19 cellular contexts compared by ENCODE assay signal in the genomic region with DNA sequence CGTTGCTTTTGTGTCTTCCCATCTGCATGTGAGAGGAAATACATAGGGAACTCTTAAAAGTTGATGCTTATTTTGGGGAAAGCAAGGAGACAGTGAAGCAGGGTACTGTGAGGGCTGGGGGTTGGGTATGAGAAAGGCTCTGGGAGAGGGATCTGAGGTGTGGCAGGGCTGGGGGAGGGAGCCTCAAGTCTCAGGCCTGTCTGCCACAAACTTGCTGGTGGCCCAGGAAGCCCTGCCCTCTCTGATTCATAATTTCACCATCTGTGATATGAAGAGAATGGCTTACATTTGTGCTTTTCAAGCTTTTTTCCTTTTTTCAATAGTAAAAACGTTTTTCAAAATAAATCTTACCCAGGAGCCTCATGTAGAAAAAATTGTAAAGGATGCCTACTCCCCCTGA.
DNase-seq lines count a peak whose midpoint lies in the region; ATAC-seq, FAIRE-seq and TF ChIP-seq lines count a peak whose summit lies in the region.
"Had no signal": no experiment of that assay in that cellular context is flagged by ENCODE, and none has a peak within 500 bp of the region (broad histone marks: within the 10 kb centered on the region; RNA-seq: fewer than 3 reads in every experiment).

No MANE protein-coding gene starts in this region.

- intact Hi-C loops in ascending aorta (cut with DNase I) (loop anchor here (5.0 kb wide), 2 partner anchors 51 to 69 kb away; no protein-coding TSS in a partner anchor), dorsolateral prefrontal cortex (cut with DNase I) (no loop called here)

- H3K4me1 ChIP-seq in A549 (peaks cover 91% of the 10 kb centered on the region), GM23338 (ENCODE audit: insufficient read depth) (peaks cover 13% of the 10 kb centered on the region), ascending aorta (peaks cover 7 to 38% of the 10 kb centered on the region in 2 donors), keratinocyte (ENCODE audit: control insufficient read depth, extremely low read depth, insufficient read depth, low read length) (peaks cover 25% of the 10 kb centered on the region)
- H3K4me1 ChIP-seq: BE2C, prostate gland, transverse colon had no signal

- no peaks in the 10 kb centered on the region for H3K79me2 ChIP-seq in GM23338 (replicated peaks; ENCODE audit: insufficient read depth)
- H3K79me2 ChIP-seq in keratinocyte (ENCODE audit: control insufficient read depth, insufficient read depth, low read length): no peaks in the 10 kb centered on the region

- CTCF ChIA-PET in A549 (lab: Yijun Ruan, JAX): interaction anchor here (1.3 kb wide), 1 partner anchor 34 kb away, joined by 4 read pairs; no protein-coding TSS in a partner anchor
- CTCF ChIA-PET in activated CD4-positive, alpha-beta memory T cell treated with anti-CD3 and anti-CD28 coated beads, Interleukin-2, amount 10 ng/mL, durations not matched to agents 7 days and 5 days (lab: Charles Lee): interaction anchor here (1.0 kb wide), 1 partner anchor 284 kb away, joined by 3 read pairs; no protein-coding TSS in a partner anchor

- H3K9me3 ChIP-seq in A549 (no peaks in the 10 kb centered on the region), ascending aorta (no peaks in the 10 kb centered on the region), keratinocyte (ENCODE audit: control insufficient read depth, low read depth, low read length) (no peaks in the 10 kb centered on the region)
- H3K9me3 ChIP-seq: BE2C, gastroesophageal sphincter, prostate gland, transverse colon had no signal

- dilution Hi-C loops in keratinocyte (cut with MboI; ENCODE audit: extremely low pct_ligation_motif_present, low sequenced_read_pairs): no loop called here

- no peak overlapping the region for H3K9ac ChIP-seq in keratinocyte (ENCODE audit: control insufficient read depth, extremely low read depth, insufficient read depth, low read length)

- TF ChIP-seq CTCF in A549 (IDR thresholded peaks at IDR 0.05) (no peak), GM23338 (conservative IDR thresholded peaks at IDR 0.05; ENCODE audit: low read depth in 2 of 2) (no peak), ascending aorta (IDR thresholded peaks at IDR 0.05) (no peak), keratinocyte (optimal IDR thresholded peaks at IDR 0.05 in 1 of 3, IDR thresholded peaks at IDR 0.05 in 1 of 3, conservative IDR thresholded peaks at IDR 0.05 in 1 of 3; ENCODE audit: extremely low read depth in 1 of 3, insufficient read depth in 2 of 3, low read length in 3 of 3) (no peak), dorsolateral prefrontal cortex (IDR thresholded peaks at IDR 0.05 in 54 of 56, conservative IDR thresholded peaks at IDR 0.05 in 2 of 56; ENCODE audit: low read depth in 1 of 56, partially characterized antibody in 56 of 56) (no peak)

- TF ChIP-seq POLR2A in A549 (IDR thresholded peaks at IDR 0.05; ENCODE audit: low read length): no peak

- 24% methylated on average over 2 of the region's 2 CpGs for WGBS in A549 (ENCODE audit: missing lambda C conversion rate)

- H3K4me3 ChIP-seq in A549: no peak overlapping the region
- no peak overlapping the region for H3K4me3 ChIP-seq in GM23338
- no peak overlapping the region for H3K4me3 ChIP-seq in ascending aorta
- peak overlapping the region in 1 of 3 experiments; percentile 17 for H3K4me3 ChIP-seq in keratinocyte (ENCODE audit: control insufficient read depth in 2 of 3, extremely low read depth in 1 of 3, insufficient read depth in 2 of 3, low read depth in 1 of 3, low read length in 3 of 3)
- H3K4me3 ChIP-seq in dorsolateral prefrontal cortex: no peak overlapping the region
- H3K4me3 ChIP-seq: gastroesophageal sphincter, prostate gland, transverse colon had no signal

- no peak overlapping the region for H3K27ac Mint-ChIP-seq in GM23338
- H3K27ac Mint-ChIP-seq in activated CD4-positive, alpha-beta memory T cell treated with anti-CD3 and anti-CD28 coated beads, Interleukin-2, amount 10 ng/mL, durations not matched to agents 7 days and 5 days: no peak overlapping the region
- H3K27ac Mint-ChIP-seq: T-cell had no signal

- no peak for TF ChIP-seq EP300 in A549 (IDR thresholded peaks at IDR 0.05)

- ATAC-seq in A549 (peak; percentile 55 to 63), GM23338 (peak; percentile 42), HG02870 (IDR thresholded peaks at IDR 0.05; ENCODE audit: unreplicated experiment) (no peak)
- ATAC-seq: gastroesophageal sphincter, T-cell had no signal

- POLR2A ChIA-PET in A549 (lab: Yijun Ruan, JAX): no interaction called here
- POLR2A ChIA-PET in activated CD4-positive, alpha-beta memory T cell treated with anti-CD3 and anti-CD28 coated beads, Interleukin-2, amount 10 ng/mL, durations not matched to agents 7 days and 5 days (lab: Charles Lee): no interaction called here

- FAIRE-seq in A549 (lab: Jason Lieb, UNC) (no peak), keratinocyte (lab: Jason Lieb, UNC) (peak; percentile 52)
- FAIRE-seq: GM12891, kidney had no signal

- H3K9me3 Mint-ChIP-seq in GM23338: no peaks in the 10 kb centered on the region
- no peaks in the 10 kb centered on the region for H3K9me3 Mint-ChIP-seq in activated CD4-positive, alpha-beta memory T cell treated with anti-CD3 and anti-CD28 coated beads, Interleukin-2, amount 10 ng/mL, durations not matched to agents 7 days and 5 days
- H3K9me3 Mint-ChIP-seq: T-cell had no signal

- H3K4me2 ChIP-seq in A549 (peak overlapping the region; percentile 59), GM23338 (peak overlapping the region; percentile 43), keratinocyte (ENCODE audit: control insufficient read depth, extremely low read depth, insufficient read depth, low read depth, low read length) (peak overlapping the region; percentile 63)

- H4K20me1 ChIP-seq in GM23338 (replicated peaks; ENCODE audit: insufficient read depth) (no peaks in the 10 kb centered on the region), keratinocyte (ENCODE audit: control insufficient read depth, extremely low read depth, insufficient read depth, low read length) (no peaks in the 10 kb centered on the region)

- H2AFZ ChIP-seq in GM23338 (no peak overlapping the region), keratinocyte (ENCODE audit: control insufficient read depth, low read length) (peak overlapping the region; percentile 47)

- no peaks in the 10 kb centered on the region for H3F3A ChIP-seq in GM23338 (replicated peaks; ENCODE audit: low read depth)

- H3K36me3 ChIP-seq in GM23338 (ENCODE audit: insufficient read depth) (no peaks in the 10 kb centered on the region), ascending aorta (no peaks in the 10 kb centered on the region), keratinocyte (ENCODE audit: control insufficient read depth in 2 of 2, extremely low read depth in 1 of 2, insufficient read depth in 2 of 2, low read length in 2 of 2) (no peaks in the 10 kb centered on the region)
- H3K36me3 ChIP-seq: BE2C, gastroesophageal sphincter, prostate gland, transverse colon had no signal

- H3K27me3 Mint-ChIP-seq in GM23338 (ENCODE audit: insufficient read depth, low read depth, poor library complexity): no peaks in the 10 kb centered on the region
- no peaks in the 10 kb centered on the region for H3K27me3 Mint-ChIP-seq in activated CD4-positive, alpha-beta memory T cell treated with anti-CD3 and anti-CD28 coated beads, Interleukin-2, amount 10 ng/mL, durations not matched to agents 7 days and 5 days
- H3K27me3 Mint-ChIP-seq: T-cell had no signal

- no peaks in the 10 kb centered on the region for H3K9me2 ChIP-seq in GM23338 (ENCODE audit: insufficient read depth)

- H3K27ac ChIP-seq in A549 (peak overlapping the region; percentile 67 to 83), GM23338 (ENCODE audit: low read depth) (no peak overlapping the region), ascending aorta (peak overlapping the region; percentile 9 to 44), keratinocyte (ENCODE audit: control insufficient read depth, insufficient read depth, low read length) (no peak overlapping the region), dorsolateral prefrontal cortex (no peak overlapping the region)
- H3K27ac ChIP-seq: prostate gland, transverse colon had no signal

- DNase-seq in A549 (ENCODE audit: low read depth in 1 of 2, low spot score in 1 of 2) (peak in 1 of 2 experiments; percentile 23), GM23338 (ENCODE audit: low spot score) (no peak), ascending aorta (ENCODE audit: low spot score in 2 of 2) (no peak), keratinocyte (ENCODE audit: low read depth, low spot score) (no peak), dorsolateral prefrontal cortex (no peak), NCI-H524 (lab: John Stamatoyannopoulos, UW) (no peak)
- DNase-seq in activated CD4-positive, alpha-beta memory T cell treated with anti-CD3 and anti-CD28 coated beads, Interleukin-2, amount 10 ng/mL, durations not matched to agents 7 days and 5 days: no peak
- DNase-seq: activated CD4-positive, CD25-positive, alpha-beta regulatory T cell treated with anti-CD3 and anti-CD28 coated beads, Interleukin-2, amount 50 U/mL, for 72 hours; amniotic stem cell; BE2C; DMS79 treated with DMSO at 0.1 percent for 48 hours; kidney; NCI-H2081; T-cell; transverse colon had no signal

- H3K27me3 ChIP-seq in GM23338 (ENCODE audit: insufficient read depth) (no peaks in the 10 kb centered on the region), ascending aorta (no peaks in the 10 kb centered on the region), keratinocyte (ENCODE audit: control insufficient read depth, extremely low read depth, insufficient read depth, low read length) (no peaks in the 10 kb centered on the region), dorsolateral prefrontal cortex (no peaks in the 10 kb centered on the region)
- H3K27me3 ChIP-seq: BE2C, gastroesophageal sphincter, transverse colon had no signal

- H3K36me3 Mint-ChIP-seq in GM23338 (ENCODE audit: low read depth): no peaks in the 10 kb centered on the region
- H3K36me3 Mint-ChIP-seq in activated CD4-positive, alpha-beta memory T cell treated with anti-CD3 and anti-CD28 coated beads, Interleukin-2, amount 10 ng/mL, durations not matched to agents 7 days and 5 days (ENCODE audit: low read depth): peaks cover 8% of the 10 kb centered on the region

- no peaks in the 10 kb centered on the region for H3K9me1 ChIP-seq in keratinocyte (ENCODE audit: control insufficient read depth, extremely low read depth, insufficient read depth, low read length)

- TF ChIP-seq RAD21 in A549 (conservative IDR thresholded peaks at IDR 0.05 in 1 of 2, IDR thresholded peaks at IDR 0.05 in 1 of 2): no peak

- peaks cover 26% of the 10 kb centered on the region for H3K4me1 Mint-ChIP-seq in GM23338
- H3K4me1 Mint-ChIP-seq in activated CD4-positive, alpha-beta memory T cell treated with anti-CD3 and anti-CD28 coated beads, Interleukin-2, amount 10 ng/mL, durations not matched to agents 7 days and 5 days: peaks cover 41% of the 10 kb centered on the region

- H3K4me3 Mint-ChIP-seq in GM23338: no peak overlapping the region
- H3K4me3 Mint-ChIP-seq in activated CD4-positive, alpha-beta memory T cell treated with anti-CD3 and anti-CD28 coated beads, Interleukin-2, amount 10 ng/mL, durations not matched to agents 7 days and 5 days: no peak overlapping the region
- H3K4me3 Mint-ChIP-seq: T-cell had no signal

TF ChIP-seq in A549, 52 proteins besides CTCF, POLR2A, EP300 and RAD21 (continues in another document):
- TF ChIP-seq FOSL2 (IDR thresholded peaks at IDR 0.05) (0 out of 2 replicates have a peak, but pooled peaks have one; percentile 28), FOSL2 (CRISPR knock-in tag; IDR thresholded peaks at IDR 0.05) (no peak)

TF ChIP-seq in GM23338, 12 proteins besides CTCF, POLR2A, EP300 and RAD21 (continues in another document):
- TF ChIP-seq NANOG (IDR thresholded peaks at IDR 0.05; ENCODE audit: borderline replicate concordance): no peak

Comparison
In these comparisons a context has a peak if more than half of its experiments do, and no peak if none do; other contexts are left out.
1. H3K27ac ChIP-seq: peak in A549 (2 of 2) and ascending aorta (2 of 2); none in GM23338 (single experiment), keratinocyte (single experiment) and dorsolateral prefrontal cortex (0 of 59).
2. Peak in every context shown above with its lines, with median percentiles within 50 percentile points of each other: H3K4me2 ChIP-seq.